Comparison of ENCODE assay signal across 14 cellular contexts in genomic region chr14:71652368-71652767, GRCh38.
"Had no signal": no experiment of that assay in that cellular context is flagged by ENCODE, and none has a peak within 500 bp of the region (broad histone marks: within the 10 kb centered on the region; RNA-seq: fewer than 3 reads in every experiment).

No MANE protein-coding gene starts in this region.

- H3K27ac Mint-ChIP-seq: immature natural killer cell; stimulated activated naive CD8-positive, alpha-beta T cell treated with anti-CD3 and anti-CD28 coated beads, Interleukin-15, amount 100 ng/mL, for 72 hours; T-cell had no signal

- H3K9me3 ChIP-seq: right lobe of liver had no signal

- H3K27me3 ChIP-seq: ovary, right lobe of liver had no signal

- ATAC-seq: lower lobe of right lung; right lobe of liver; stimulated activated naive CD8-positive, alpha-beta T cell treated with anti-CD3 and anti-CD28 coated beads, Interleukin-15, amount 100 ng/mL, for 72 hours; T-cell had no signal

- H3K4me3 Mint-ChIP-seq: immature natural killer cell; stimulated activated naive CD8-positive, alpha-beta T cell treated with anti-CD3 and anti-CD28 coated beads, Interleukin-15, amount 100 ng/mL, for 72 hours; T-cell had no signal

- DNase-seq: activated CD4-positive, alpha-beta T cell treated with anti-CD3 and anti-CD28 coated beads for 1 hour; activated CD4-positive, alpha-beta T cell treated with anti-CD3 and anti-CD28 coated beads, Interleukin-2, amount 50 U/mL, for 4 hours; activated naive CD4-positive, alpha-beta T cell treated with anti-CD3 and anti-CD28 coated beads, Interleukin-2, amount 50 U/mL, for 16 hours; activated T-cell treated with anti-CD3 and anti-CD28 coated beads for 4 hours; effector CD8-positive, alpha-beta T cell; head of caudate nucleus; immature natural killer cell; lower lobe of right lung; ovary; right lobe of liver; stimulated activated naive CD8-positive, alpha-beta T cell treated with anti-CD3 and anti-CD28 coated beads, Interleukin-15, amount 100 ng/mL, for 72 hours; T-cell; T1000 had no signal

- H3K4me1 ChIP-seq: right lobe of liver had no signal

- H3K27ac ChIP-seq: epithelial cell of prostate, lower lobe of right lung, ovary, right lobe of liver had no signal

- H3K27me3 Mint-ChIP-seq: stimulated activated naive CD8-positive, alpha-beta T cell treated with anti-CD3 and anti-CD28 coated beads, Interleukin-15, amount 100 ng/mL, for 72 hours; T-cell had no signal

- H3K4me1 Mint-ChIP-seq: immature natural killer cell; stimulated activated naive CD8-positive, alpha-beta T cell treated with anti-CD3 and anti-CD28 coated beads, Interleukin-15, amount 100 ng/mL, for 72 hours; T-cell had no signal

- H3K4me3 ChIP-seq: lower lobe of right lung, ovary, right lobe of liver had no signal

- H3K36me3 ChIP-seq: lower lobe of right lung, ovary, right lobe of liver had no signal
